In the genomic region with DNA sequence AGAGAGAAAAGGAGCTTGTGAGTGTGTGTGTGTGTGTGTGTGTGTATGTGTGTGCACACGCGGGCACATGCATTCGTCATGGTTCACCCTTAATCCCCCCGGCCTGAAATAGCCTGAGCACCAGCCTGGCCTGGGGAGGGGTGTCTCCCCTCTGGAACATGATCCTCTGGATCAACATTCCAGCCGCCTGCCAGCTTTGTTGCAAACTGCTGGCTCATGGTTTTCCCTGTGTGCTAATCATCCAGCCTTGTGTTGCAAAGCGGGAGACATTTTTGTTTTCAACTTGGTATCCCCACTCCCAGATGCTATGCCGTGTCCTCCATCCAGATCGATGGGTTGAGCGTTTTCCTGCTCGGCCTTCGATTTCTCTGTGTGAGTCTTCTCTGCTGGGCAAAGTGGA, we compare ENCODE assay signal across 16 cellular contexts.
DNase-seq lines count a peak whose midpoint lies in the region; ATAC-seq and TF ChIP-seq lines count a peak whose summit lies in the region.
"Had no signal": no experiment of that assay in that cellular context is flagged by ENCODE, and none has a peak within 500 bp of the region (broad histone marks: within the 10 kb centered on the region; RNA-seq: fewer than 3 reads in every experiment).

No MANE protein-coding gene starts in this region.

- intact Hi-C loops in right cardiac atrium (cut with DNase I): loop anchor here (10.0 kb wide), 4 partner anchors 47 to 307 kb away; partner anchors contain the start of gene PKNOX2 (in 3 of the 4)

- H3K36me3 ChIP-seq in H7 (replicated peaks; ENCODE audit: control insufficient read depth, insufficient read depth, low read length): no peaks in the 10 kb centered on the region

- DNase-seq in H7 (peak; percentile 61), astrocyte of the hippocampus (ENCODE audit: low read depth, low spot score) (peak; percentile 44), right cardiac atrium (peak; percentile 61 to 82 (median 81)), retinal pigment epithelial cell (ENCODE audit: low read depth) (peak; percentile 90), NCI-H187 (lab: John Stamatoyannopoulos, UW) (no peak)
- DNase-seq in activated T-cell treated with anti-CD3 and anti-CD28 coated beads, Interleukin-2, amount 50 U/mL, for 1 hour: no peak
- DNase-seq: activated CD4-positive, alpha-beta T cell treated with anti-CD3 and anti-CD28 coated beads, Interleukin-2, amount 50 U/mL, for 4 hours; NCI-H2029 treated with DMSO at 0.1 percent for 48 hours; NCI-H774; SHP77 treated with DMSO at 0.1 percent for 48 hours; T-helper 9 cell had no signal

- H3K4me3 ChIP-seq in H7 (ENCODE audit: insufficient read depth, low read depth, low read length): no peak overlapping the region
- H3K4me3 ChIP-seq in right cardiac atrium (ENCODE audit: low read length): no peak overlapping the region
- H3K4me3 ChIP-seq in retinal pigment epithelial cell (ENCODE audit: low read length): no peak overlapping the region
- H3K4me3 ChIP-seq: heart left ventricle, lung, suprapubic skin had no signal

- ATAC-seq in right cardiac atrium (peak; percentile 36 to 55), HG02852 (IDR thresholded peaks at IDR 0.05; ENCODE audit: unreplicated experiment) (no peak), esophagus mucosa (no peak)

- H3K4me1 ChIP-seq in right cardiac atrium (ENCODE audit: control insufficient read depth, insufficient read depth, low read length): peaks cover 7% of the 10 kb centered on the region

- WGBS in right cardiac atrium: 59% methylated on average over 11 of the region's 11 CpGs

- peak overlapping the region; percentile 34 for H3K27ac ChIP-seq in right cardiac atrium (ENCODE audit: low read length)
- H3K27ac ChIP-seq: heart left ventricle, suprapubic skin had no signal

- no peaks in the 10 kb centered on the region for H3K9me3 ChIP-seq in right cardiac atrium (ENCODE audit: control insufficient read depth, low read length)
- H3K9me3 ChIP-seq: heart left ventricle, suprapubic skin had no signal

- no peak for TF ChIP-seq CTCF in retinal pigment epithelial cell (conservative IDR thresholded peaks at IDR 0.05; ENCODE audit: low read depth, low read length)

- H3K27me3 ChIP-seq in H7 (ENCODE audit: control insufficient read depth, insufficient read depth, low read length) (peaks cover 4% of the 10 kb centered on the region), right cardiac atrium (ENCODE audit: control insufficient read depth, insufficient read depth) (no peaks in the 10 kb centered on the region)
- H3K27me3 ChIP-seq: heart left ventricle had no signal

Comparison
In these comparisons a context has a peak if more than half of its experiments do, and no peak if none do; other contexts are left out.
1. DNase-seq: peak in H7 (single experiment), astrocyte of the hippocampus (single experiment), right cardiac atrium (3 of 3) and retinal pigment epithelial cell (single experiment); none in activated T-cell treated with anti-CD3 and anti-CD28 coated beads, Interleukin-2, amount 50 U/mL, for 1 hour (single experiment) and NCI-H187 (0 of 2).
2. ATAC-seq: peak in right cardiac atrium (2 of 2); none in HG02852 (single experiment) and esophagus mucosa (single experiment).